26 cellular contexts compared by ENCODE assay signal in the genomic region with DNA sequence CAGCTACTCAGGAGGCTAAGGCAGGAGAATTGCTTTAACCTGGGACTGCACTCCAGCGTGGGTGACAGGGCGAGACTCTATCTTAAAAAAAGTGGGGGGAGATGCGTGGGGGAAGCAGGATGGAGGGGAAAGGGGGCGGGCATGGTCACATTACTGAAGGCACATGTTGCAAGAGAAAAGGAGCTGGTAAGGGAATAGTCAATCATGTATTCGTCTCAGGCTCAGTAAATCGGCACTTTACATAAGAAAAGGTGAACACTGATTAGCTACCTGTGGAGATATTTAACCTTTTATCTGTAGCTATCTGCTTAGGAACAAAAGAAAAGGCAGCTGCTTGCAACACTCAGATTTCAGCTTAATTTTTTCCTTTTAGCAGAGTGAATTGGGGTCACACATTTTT.
"Had no signal": no experiment of that assay in that cellular context is flagged by ENCODE, and none has a peak within 500 bp of the region (broad histone marks: within the 10 kb centered on the region; RNA-seq: fewer than 3 reads in every experiment).

No MANE protein-coding gene starts in this region.

- H3K27ac Mint-ChIP-seq: activated CD8-positive, alpha-beta T cell treated with anti-CD3 and anti-CD28 coated beads for 36 hours; activated naive CD4-positive, alpha-beta T cell treated with anti-CD3 and anti-CD28 coated beads, Interleukin-2, amount 10 ng/mL, durations not matched to agents 7 days and 5 days; activated naive CD8-positive, alpha-beta T cell treated with anti-CD3 and anti-CD28 coated beads for 36 hours; activated T-cell treated with anti-CD3 and anti-CD28 coated beads, Interleukin-2, amount 50 U/mL, for 72 hours; activated T-helper 2 cell treated with anti-CD3 and anti-CD28 coated beads, Interferon-gamma antibody, Interleukin-2, Interleukin-4, amounts not matched to agents 10 μg/mL and 5 μg/mL and 100 μg/mL, durations not matched to agents 14 hours and 24 hours and 36 hours; T-helper 17 cell had no signal

- ATAC-seq: activated CD4-positive, CD25-positive, alpha-beta regulatory T cell treated with anti-CD3 and anti-CD28 coated beads, Interleukin-2, amount 50 U/mL, for 24 hours; activated CD8-positive, alpha-beta T cell treated with anti-CD3 and anti-CD28 coated beads for 36 hours; activated T-cell treated with anti-CD3 and anti-CD28 coated beads, Interleukin-2, amount 50 U/mL, for 72 hours; PC-3; T-helper 17 cell had no signal

- DNase-seq: activated CD4-positive, alpha-beta T cell treated with anti-CD3 and anti-CD28 coated beads for 4 hours; activated CD8-positive, alpha-beta memory T cell treated with anti-CD3 and anti-CD28 coated beads, Interleukin-2, amount 50 U/mL, for 4 hours; activated CD8-positive, alpha-beta T cell treated with anti-CD3 and anti-CD28 coated beads for 36 hours; activated gamma-delta T cell treated with Interleukin-2 at 50 U/mL for 16 hours; activated naive CD4-positive, alpha-beta T cell treated with anti-CD3 and anti-CD28 coated beads, Interleukin-2, amount 10 ng/mL, durations not matched to agents 7 days and 5 days; activated naive CD8-positive, alpha-beta T cell treated with anti-CD3 and anti-CD28 coated beads for 36 hours; activated T-cell treated with anti-CD3 and anti-CD28 coated beads, Interleukin-2, amount 50 U/mL, for 72 hours; brain microvascular endothelial cell; Kasumi-1; KBM-7; NCI-H1048; NCI-H1694; NCI-H2029; NCI-H2107; NCI-H2171 treated with DMSO at 0.1 percent for 48 hours; NCI-H345; NCI-H510A; NCI-H526 treated with DMSO at 0.1 percent for 48 hours; PC-3; SHP77 treated with DMSO at 0.1 percent for 48 hours; T-helper 17 cell; T-helper 9 cell; WERI-Rb-1 had no signal

- H3K36me3 ChIP-seq: brain microvascular endothelial cell, cardiac muscle cell, WERI-Rb-1 had no signal

- H3K9me3 Mint-ChIP-seq: activated CD8-positive, alpha-beta T cell treated with anti-CD3 and anti-CD28 coated beads for 36 hours; activated naive CD4-positive, alpha-beta T cell treated with anti-CD3 and anti-CD28 coated beads, Interleukin-2, amount 10 ng/mL, durations not matched to agents 7 days and 5 days; activated naive CD8-positive, alpha-beta T cell treated with anti-CD3 and anti-CD28 coated beads for 36 hours; activated T-cell treated with anti-CD3 and anti-CD28 coated beads, Interleukin-2, amount 50 U/mL, for 72 hours; activated T-helper 2 cell treated with anti-CD3 and anti-CD28 coated beads, Interferon-gamma antibody, Interleukin-2, Interleukin-4, amounts not matched to agents 10 μg/mL and 5 μg/mL and 100 μg/mL, durations not matched to agents 14 hours and 24 hours and 36 hours had no signal

- H3K4me3 ChIP-seq: cardiac muscle cell had no signal

- H3K4me3 Mint-ChIP-seq: activated CD8-positive, alpha-beta T cell treated with anti-CD3 and anti-CD28 coated beads for 36 hours; activated naive CD4-positive, alpha-beta T cell treated with anti-CD3 and anti-CD28 coated beads, Interleukin-2, amount 10 ng/mL, durations not matched to agents 7 days and 5 days; activated naive CD8-positive, alpha-beta T cell treated with anti-CD3 and anti-CD28 coated beads for 36 hours; activated T-cell treated with anti-CD3 and anti-CD28 coated beads, Interleukin-2, amount 50 U/mL, for 72 hours; T-helper 17 cell had no signal

- H3K4me1 Mint-ChIP-seq: activated naive CD4-positive, alpha-beta T cell treated with anti-CD3 and anti-CD28 coated beads, Interleukin-2, amount 10 ng/mL, durations not matched to agents 7 days and 5 days; activated naive CD8-positive, alpha-beta T cell treated with anti-CD3 and anti-CD28 coated beads for 36 hours; T-helper 17 cell had no signal

- H3K27me3 ChIP-seq: cardiac muscle cell had no signal

- H3K27me3 Mint-ChIP-seq: activated CD8-positive, alpha-beta T cell treated with anti-CD3 and anti-CD28 coated beads for 36 hours; activated naive CD4-positive, alpha-beta T cell treated with anti-CD3 and anti-CD28 coated beads, Interleukin-2, amount 10 ng/mL, durations not matched to agents 7 days and 5 days; activated naive CD8-positive, alpha-beta T cell treated with anti-CD3 and anti-CD28 coated beads for 36 hours had no signal

- H3K36me3 Mint-ChIP-seq: activated naive CD4-positive, alpha-beta T cell treated with anti-CD3 and anti-CD28 coated beads, Interleukin-2, amount 10 ng/mL, durations not matched to agents 7 days and 5 days; activated naive CD8-positive, alpha-beta T cell treated with anti-CD3 and anti-CD28 coated beads for 36 hours had no signal

- H3K27ac ChIP-seq: brain microvascular endothelial cell, cardiac muscle cell, WERI-Rb-1 had no signal
